15 cellular contexts compared by ENCODE assay signal in genomic region chr22:42642801-42643631, GRCh38. TPM values are rescaled to one million over a fixed set of nuclear protein-coding genes. Genes with fewer than 3 reads are reported as not detected.
DNase-seq lines count a peak whose midpoint lies in the region; ATAC-seq, FAIRE-seq and TF ChIP-seq lines count a peak whose summit lies in the region.
"Had no signal": no experiment of that assay in that cellular context is flagged by ENCODE, and none has a peak within 500 bp of the region (broad histone marks: within the 10 kb centered on the region; RNA-seq: fewer than 3 reads in every experiment).

No MANE protein-coding gene starts in this region.

- H3K27me3 ChIP-seq in BLaER1 (no peaks in the 10 kb centered on the region), dorsolateral prefrontal cortex (no peaks in the 10 kb centered on the region), neutrophil (no peaks in the 10 kb centered on the region)

- TF ChIP-seq CTCF in dorsolateral prefrontal cortex (IDR thresholded peaks at IDR 0.05 in 54 of 56, conservative IDR thresholded peaks at IDR 0.05 in 2 of 56; ENCODE audit: low read depth in 1 of 56, partially characterized antibody in 56 of 56) (no peak), neutrophil (IDR thresholded peaks at IDR 0.05) (no peak)

- H3K27ac ChIP-seq in BLaER1 (peak overlapping the region; percentile 72), dorsolateral prefrontal cortex (peak overlapping the region in 46 of 59 donors; percentile 14 to 97 (median 80)), neutrophil (peak overlapping the region; percentile 33)

- no peak overlapping the region for H3K9ac ChIP-seq in BLaER1

- peaks cover 81% of the 10 kb centered on the region for H3K4me1 ChIP-seq in BLaER1
- H3K4me1 ChIP-seq in neutrophil (ENCODE audit: control insufficient read depth in 1 of 2, insufficient read depth in 1 of 2, low read depth in 1 of 2, low read length in 1 of 2) = peaks cover 33 to 37% of the 10 kb centered on the region in 2 experiments

- DNase-seq in KBM-7 (peak; percentile 78), dorsolateral prefrontal cortex (no peak), GM19239 (ENCODE audit: insufficient read length, low spot score) (no peak), posterior cingulate gyrus (no peak), RKO (ENCODE audit: low spot score) (no peak)
- DNase-seq: central memory CD4-positive, alpha-beta T cell; foreskin fibroblast; mammary epithelial cell; NCI-H526; small intestine; stimulated activated CD8-positive, alpha-beta memory T cell treated with anti-CD3 and anti-CD28 coated beads, Interleukin-4, amount 100 ng/mL, for 48 hours; T-helper 17 cell had no signal

- H3K9me3 ChIP-seq in BLaER1 = no peaks in the 10 kb centered on the region
- no peaks in the 10 kb centered on the region for H3K9me3 ChIP-seq in neutrophil

- intact Hi-C loops in dorsolateral prefrontal cortex (cut with DNase I) (no loop called here), posterior cingulate gyrus (cut with DNase I) (no loop called here)

- no peak for ATAC-seq in GM21786 (IDR thresholded peaks at IDR 0.05; ENCODE audit: unreplicated experiment)
- ATAC-seq: T-helper 17 cell had no signal

- in situ Hi-C loops in KBM-7 (cut with MboI; ENCODE audit: low pct_unique_long_range_greater_than_20kb, low sequenced_read_pairs) = no loop called here

- H3K4me2 ChIP-seq in BLaER1 = peak overlapping the region; percentile 73; the same call in 1 of the 2 replicates

- no peak for FAIRE-seq in GM19239 (lab: Jason Lieb, UNC)
- FAIRE-seq: small intestine had no signal

- H3K4me3 ChIP-seq in BLaER1 (no peak overlapping the region), dorsolateral prefrontal cortex (no peak overlapping the region), neutrophil (ENCODE audit: low read depth in 1 of 2, low read length in 1 of 2) (no peak overlapping the region)

- no peaks in the 10 kb centered on the region for H3K36me3 ChIP-seq in BLaER1
- H3K36me3 ChIP-seq in neutrophil = no peaks in the 10 kb centered on the region

- H4K20me1 ChIP-seq in BLaER1 = peaks cover 100% of the 10 kb centered on the region

RNA-seq across cellular contexts. Expression of gene ATP5MGL, which starts 2.6 kb away (rescaled TPM):
- total RNA-seq in dorsolateral prefrontal cortex = 1 to 10 TPM in 62 of 120 experiments, under 1 TPM in 31, not detected in 27; 0.65 to 6.3 (median 1.3) TPM

RNA-seq across cellular contexts. Expression of gene CYB5R3, which starts 6.2 kb away (rescaled TPM):
- total RNA-seq in dorsolateral prefrontal cortex = 100 to 1,000 TPM in 119 of 120 experiments, 10 to 100 TPM in 1; 85.4 to 229 (median 131) TPM

RNA-seq across cellular contexts. Expression of gene POLDIP3, which starts 28.3 kb away (rescaled TPM):
- total RNA-seq in dorsolateral prefrontal cortex = 10 to 100 TPM; 47.0 to 95.5 (median 65.3) TPM
